9 cellular contexts compared by ENCODE assay signal in the genomic region with DNA sequence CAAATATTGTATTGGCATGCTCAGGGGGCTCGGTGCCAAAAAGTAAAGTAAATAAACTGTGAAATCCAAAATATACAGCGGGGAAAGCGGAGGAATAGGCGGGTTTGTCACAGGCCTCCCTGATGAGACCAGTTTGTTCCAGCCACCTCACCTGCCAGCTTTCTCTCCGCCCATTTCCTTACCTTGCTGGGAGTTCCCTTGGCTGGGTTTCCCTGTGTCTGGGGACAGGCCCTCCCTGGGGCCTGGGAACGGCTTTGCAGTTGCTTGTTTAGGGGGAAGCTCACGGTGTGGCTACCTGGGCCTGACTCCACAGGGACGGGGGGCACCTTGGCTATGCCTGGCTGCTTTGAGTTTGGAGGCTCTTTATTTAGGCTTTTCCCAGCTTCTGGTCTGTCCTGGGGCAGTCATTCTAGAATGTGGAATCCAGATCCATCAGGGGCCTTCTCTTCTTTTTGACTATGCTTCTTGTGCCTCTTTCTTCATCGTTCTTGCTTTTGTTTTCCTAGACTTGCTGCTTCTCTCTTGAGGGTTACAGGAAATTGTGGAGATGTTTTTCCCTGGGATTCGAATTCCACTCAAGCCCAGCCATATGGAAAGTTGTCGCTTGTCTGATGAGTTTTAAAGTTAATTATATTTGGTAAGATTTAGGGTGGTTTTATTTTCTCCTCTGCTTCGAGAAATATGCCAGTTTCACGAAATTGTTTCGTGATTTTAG. TPM values are rescaled to one million over a fixed set of nuclear protein-coding genes. Genes with fewer than 3 reads are reported as not detected.
A peak's percentile ranks its signal among the peaks of the same experiment; 100 is the strongest.
DNase-seq lines count a peak whose midpoint lies in the region; ATAC-seq and TF ChIP-seq lines count a peak whose summit lies in the region.
"Had no signal": no experiment of that assay in that cellular context is flagged by ENCODE, and none has a peak within 500 bp of the region (broad histone marks: within the 10 kb centered on the region; RNA-seq: fewer than 3 reads in every experiment).

No MANE protein-coding gene starts in this region.

- H2BK120ac ChIP-seq in mesenchymal stem cell (ENCODE audit: low read depth, low read length): peak overlapping the region; percentile 89

- 11% methylated on average over 13 of the region's 14 CpGs for WGBS in mesenchymal stem cell

- in situ Hi-C loops in brain microvascular endothelial cell (cut with HindIII; ENCODE audit: low pct_ligation_motif_present, low sequenced_read_pairs): loop anchor here (10.0 kb wide), 1 partner anchor 47 kb away; no protein-coding TSS in a partner anchor

- peak overlapping the region; percentile 85 for H4K8ac ChIP-seq in mesenchymal stem cell (ENCODE audit: low read length)

- H2BK15ac ChIP-seq in mesenchymal stem cell (ENCODE audit: low read depth, poor library complexity, severe bottlenecking): peak overlapping the region; percentile 70

- H3K14ac ChIP-seq in mesenchymal stem cell (ENCODE audit: low read length in 2 of 2): peak overlapping the region in 1 of 2 experiments; percentile 95

- peak overlapping the region; percentile 97 to 99 for H3K4ac ChIP-seq in mesenchymal stem cell (ENCODE audit: low read depth in 1 of 2, low read length in 2 of 2)

- intact Hi-C loops in upper lobe of right lung (cut with DNase I): no loop called here

- peak; percentile 24 for DNase-seq in activated effector memory CD4-positive, alpha-beta T cell treated with anti-CD3 and anti-CD28 coated beads, Interleukin-2, amount 50 U/mL, for 16 hours
- DNase-seq in activated effector memory CD4-positive, alpha-beta T cell treated with Interleukin-2 at 50 U/mL for 16 hours: no peak
- DNase-seq in brain microvascular endothelial cell (no peak), mesenchymal stem cell (peak; percentile 45), upper lobe of right lung (no peak), NCI-H1092 (lab: John Stamatoyannopoulos, UW) (no peak), iPS-NIHi7 (ENCODE audit: extremely low spot score) (no peak)

- H2AFZ ChIP-seq in mesenchymal stem cell (ENCODE audit: low read depth, low read length): no peak overlapping the region

- TF ChIP-seq CTCF in brain microvascular endothelial cell (IDR thresholded peaks at IDR 0.05; ENCODE audit: low read depth, low read length, missing control alignments) (no peak), upper lobe of right lung (IDR thresholded peaks at IDR 0.05) (no peak)

- H3K18ac ChIP-seq in mesenchymal stem cell (ENCODE audit: low read depth in 1 of 2, low read length in 2 of 2): peak overlapping the region; percentile 84 to 96

- peaks cover 9% of the 10 kb centered on the region for H3K79me1 ChIP-seq in mesenchymal stem cell (replicated peaks; ENCODE audit: low read length, poor library complexity, severe bottlenecking)

- peak overlapping the region; percentile 88 for H4K91ac ChIP-seq in mesenchymal stem cell (ENCODE audit: low read length)

- H2BK12ac ChIP-seq in mesenchymal stem cell (ENCODE audit: low read length in 2 of 2): peak overlapping the region in 1 of 2 experiments; percentile 65

- peak overlapping the region; percentile 73 for H2AK5ac ChIP-seq in mesenchymal stem cell (ENCODE audit: low read length, severe bottlenecking)

- H3K36me3 ChIP-seq in brain microvascular endothelial cell (replicated peaks) (no peaks in the 10 kb centered on the region), mesenchymal stem cell (ENCODE audit: control insufficient read depth in 1 of 2, insufficient read depth in 2 of 2, low read depth in 1 of 2, low read length in 2 of 2) (no peaks in the 10 kb centered on the region), upper lobe of right lung (no peaks in the 10 kb centered on the region)

- peak overlapping the region; percentile 85 for H3K9ac ChIP-seq in mesenchymal stem cell (ENCODE audit: low read length)

- H3K4me1 ChIP-seq in mesenchymal stem cell (ENCODE audit: control insufficient read depth, insufficient read depth, low read depth, low read length): peaks cover 22% of the 10 kb centered on the region
- H3K4me1 ChIP-seq in upper lobe of right lung: peaks cover 28% of the 10 kb centered on the region

- ATAC-seq in upper lobe of right lung (peak; percentile 17), GM18498 (IDR thresholded peaks at IDR 0.05; ENCODE audit: unreplicated experiment) (no peak)
- ATAC-seq: CD8-positive, alpha-beta T cell had no signal

- peak overlapping the region; percentile 76 for H2BK5ac ChIP-seq in mesenchymal stem cell (ENCODE audit: low read depth, low read length, poor library complexity, severe bottlenecking)

- H3K27ac ChIP-seq in brain microvascular endothelial cell (peak overlapping the region; percentile 79), mesenchymal stem cell (ENCODE audit: low read length, poor library complexity, severe bottlenecking) (peak overlapping the region; percentile 89), upper lobe of right lung (peak overlapping the region; percentile 49)

- H3K4me3 ChIP-seq in brain microvascular endothelial cell (ENCODE audit: low read depth, low read length) (peak overlapping the region; percentile 82), mesenchymal stem cell (ENCODE audit: insufficient read depth in 1 of 2, low read depth in 1 of 2, low read length in 2 of 2) (peak overlapping the region; percentile 20 to 88), upper lobe of right lung (peak overlapping the region; percentile 55)

- no peaks in the 10 kb centered on the region for H3K9me3 ChIP-seq in mesenchymal stem cell (ENCODE audit: control insufficient read depth, low read length)
- H3K9me3 ChIP-seq in upper lobe of right lung: no peaks in the 10 kb centered on the region

- H3K4me2 ChIP-seq in mesenchymal stem cell (ENCODE audit: low read length, poor library complexity, severe bottlenecking): peak overlapping the region; percentile 97

- H3K27me3 ChIP-seq in brain microvascular endothelial cell (replicated peaks): no peaks in the 10 kb centered on the region
- no peaks in the 10 kb centered on the region for H3K27me3 ChIP-seq in mesenchymal stem cell (ENCODE audit: control insufficient read depth in 1 of 2, insufficient read depth in 1 of 2, low read length in 2 of 2)
- peaks cover 89% of the 10 kb centered on the region for H3K27me3 ChIP-seq in upper lobe of right lung

- H3K23ac ChIP-seq in mesenchymal stem cell (ENCODE audit: low read length in 2 of 2): peak overlapping the region; percentile 65 to 89

RNA-seq across cellular contexts. Expression of a gene that starts 2.3 kb away (rescaled TPM):
- polyA plus RNA-seq in mesenchymal stem cell (2013, experiment 1 of 2): 28.9 TPM
- polyA plus RNA-seq in mesenchymal stem cell (2013, experiment 2 of 2): 29.5 TPM
- 4.7 TPM for total RNA-seq in upper lobe of right lung
- total RNA-seq: CD8-positive, alpha-beta T cell had no signal

Comparison
In these comparisons a context has a peak if more than half of its experiments do, and no peak if none do; other contexts are left out.
1. DNase-seq: peak in activated effector memory CD4-positive, alpha-beta T cell treated with anti-CD3 and anti-CD28 coated beads, Interleukin-2, amount 50 U/mL, for 16 hours (single experiment) and mesenchymal stem cell (single experiment); none in activated effector memory CD4-positive, alpha-beta T cell treated with Interleukin-2 at 50 U/mL for 16 hours (single experiment), brain microvascular endothelial cell (single experiment), upper lobe of right lung (single experiment), NCI-H1092 (single experiment) and iPS-NIHi7 (single experiment).
2. Peak in every context shown above with its lines, with median percentiles within 50 percentile points of each other: H3K27ac ChIP-seq and H3K4me3 ChIP-seq.